In genomic region chr21:42189860-42190491, GRCh38 we compare ENCODE assay signal across 17 cellular contexts. TPM values are rescaled to one million over a fixed set of nuclear protein-coding genes. Genes with fewer than 3 reads are reported as not detected.
DNase-seq lines count a peak whose midpoint lies in the region; ATAC-seq, FAIRE-seq and TF ChIP-seq lines count a peak whose summit lies in the region.
"Had no signal": no experiment of that assay in that cellular context is flagged by ENCODE, and none has a peak within 500 bp of the region (broad histone marks: within the 10 kb centered on the region; RNA-seq: fewer than 3 reads in every experiment).

No MANE protein-coding gene starts in this region.

- peaks cover 8% of the 10 kb centered on the region for H3K27me3 Mint-ChIP-seq in activated CD8-positive, alpha-beta T cell treated with anti-CD3 and anti-CD28 coated beads, Interleukin-2, amount 10 ng/mL, durations not matched to agents 7 days and 5 days (ENCODE audit: low read depth)
- peaks cover 11 to 21% (median 21%) of the 10 kb centered on the region in 3 donors for H3K27me3 Mint-ChIP-seq in immature natural killer cell (ENCODE audit: low read depth in 3 of 3)
- H3K27me3 Mint-ChIP-seq: B cell had no signal

- H3K27ac Mint-ChIP-seq in activated CD8-positive, alpha-beta T cell treated with anti-CD3 and anti-CD28 coated beads, Interleukin-2, amount 10 ng/mL, durations not matched to agents 7 days and 5 days: peak overlapping the region; percentile 47
- H3K27ac Mint-ChIP-seq in immature natural killer cell: peak overlapping the region; percentile 58 to 87 (median 78)

- CTCF ChIA-PET in activated CD8-positive, alpha-beta T cell treated with anti-CD3 and anti-CD28 coated beads, Interleukin-2, amount 10 ng/mL, durations not matched to agents 7 days and 5 days (lab: Charles Lee): interaction anchor here (0.9 to 7.1 kb wide), 9 partner anchors 9 to 69 kb away, joined by 3 to 47 read pairs (median 23); partner anchors contain the start of gene ABCG1

- H3K9me3 Mint-ChIP-seq in activated CD8-positive, alpha-beta T cell treated with anti-CD3 and anti-CD28 coated beads, Interleukin-2, amount 10 ng/mL, durations not matched to agents 7 days and 5 days (ENCODE audit: insufficient read depth): peaks cover 6% of the 10 kb centered on the region
- no peaks in the 10 kb centered on the region for H3K9me3 Mint-ChIP-seq in immature natural killer cell

- H3K27me3 ChIP-seq in upper lobe of left lung: no peaks in the 10 kb centered on the region
- H3K27me3 ChIP-seq: adrenal gland, ovary had no signal

- DNase-seq in stimulated activated CD4-positive, alpha-beta T cell treated with anti-CD3 and anti-CD28 coated beads, Interleukin-1b, Interleukin-23, amount 100 ng/mL, for 48 hours: peak; percentile 47
- no peak for DNase-seq in stimulated activated CD4-positive, alpha-beta T cell treated with anti-CD3 and anti-CD28 coated beads, Interleukin-4, amount 100 ng/mL, for 24 hours
- DNase-seq in activated CD8-positive, alpha-beta T cell treated with anti-CD3 and anti-CD28 coated beads, Interleukin-2, amount 10 ng/mL, durations not matched to agents 7 days and 5 days: peak; percentile 56
- DNase-seq in immature natural killer cell (peak; percentile 70 to 72 (median 70)), upper lobe of left lung (no peak), iPS-NIHi7 (ENCODE audit: extremely low spot score) (no peak), HTR-8/SVneo (ENCODE audit: insufficient read length, low spot score) (no peak)
- DNase-seq: erythroblast, glutamatergic neuron, kidney, NCI-H1694 treated with DMSO at 0.1 percent for 48 hours, ovary had no signal

- H3K4me3 Mint-ChIP-seq in activated CD8-positive, alpha-beta T cell treated with anti-CD3 and anti-CD28 coated beads, Interleukin-2, amount 10 ng/mL, durations not matched to agents 7 days and 5 days: no peak overlapping the region
- peak overlapping the region; percentile 68 to 84 (median 80) for H3K4me3 Mint-ChIP-seq in immature natural killer cell
- H3K4me3 Mint-ChIP-seq: B cell had no signal

- H3K4me1 Mint-ChIP-seq in activated CD8-positive, alpha-beta T cell treated with anti-CD3 and anti-CD28 coated beads, Interleukin-2, amount 10 ng/mL, durations not matched to agents 7 days and 5 days (ENCODE audit: low read depth): peaks cover 94% of the 10 kb centered on the region
- peaks cover 0 to 5% of the 10 kb centered on the region in 2 donors for H3K4me1 Mint-ChIP-seq in immature natural killer cell

- TF ChIP-seq EP300 in upper lobe of left lung (IDR thresholded peaks at IDR 0.05): no peak

- FAIRE-seq in HTR-8/SVneo (lab: Jason Lieb, UNC): no peak
- FAIRE-seq: colon, kidney had no signal

- H3K36me3 Mint-ChIP-seq in activated CD8-positive, alpha-beta T cell treated with anti-CD3 and anti-CD28 coated beads, Interleukin-2, amount 10 ng/mL, durations not matched to agents 7 days and 5 days (ENCODE audit: low read depth): peaks cover 24% of the 10 kb centered on the region
- no peaks in the 10 kb centered on the region for H3K36me3 Mint-ChIP-seq in immature natural killer cell

- no peaks in the 10 kb centered on the region for H3K36me3 ChIP-seq in upper lobe of left lung
- H3K36me3 ChIP-seq: adrenal gland, ovary had no signal

- H3K4me1 ChIP-seq in upper lobe of left lung: peaks cover 20 to 42% (median 25%) of the 10 kb centered on the region in 4 donors

- WGBS in upper lobe of left lung, 2 donors: 85 to 93% methylated on average over 11 of the region's 11 CpGs

- no peak for TF ChIP-seq CTCF in upper lobe of left lung (IDR thresholded peaks at IDR 0.05)

- H3K27ac ChIP-seq in upper lobe of left lung: peak overlapping the region in 3 of 4 donors; percentile 40 to 64 (median 43)
- H3K27ac ChIP-seq: ovary had no signal

- ATAC-seq in activated CD8-positive, alpha-beta T cell treated with anti-CD3 and anti-CD28 coated beads, Interleukin-2, amount 10 ng/mL, durations not matched to agents 7 days and 5 days: peak; percentile 11
- ATAC-seq in upper lobe of left lung (ENCODE audit: low FRiP score in 2 of 2) (no peak), GM18870 (IDR thresholded peaks at IDR 0.05; ENCODE audit: unreplicated experiment) (no peak)

- H3K9me3 ChIP-seq in upper lobe of left lung: no peaks in the 10 kb centered on the region
- H3K9me3 ChIP-seq: adrenal gland, ovary had no signal

- TF ChIP-seq POLR2A in upper lobe of left lung (IDR thresholded peaks at IDR 0.05): no peak

- POLR2A ChIA-PET in activated CD8-positive, alpha-beta T cell treated with anti-CD3 and anti-CD28 coated beads, Interleukin-2, amount 10 ng/mL, durations not matched to agents 7 days and 5 days (lab: Charles Lee): interaction anchor here (1.5 to 4.6 kb wide), 4 partner anchors 30 to 215 kb away, joined by 3 to 31 read pairs (median 18); partner anchors contain the start of gene ABCG1

- no peak overlapping the region for H3K4me3 ChIP-seq in upper lobe of left lung
- H3K4me3 ChIP-seq: adrenal gland, ovary had no signal

RNA-seq across cellular contexts. Expression of gene ABCG1, which starts 29.0 kb away (rescaled TPM):
- total RNA-seq in activated CD8-positive, alpha-beta T cell treated with anti-CD3 and anti-CD28 coated beads, Interleukin-2, amount 10 ng/mL, durations not matched to agents 7 days and 5 days: 1 to 10 TPM; 6.7 to 8.0 TPM
- polyA plus RNA-seq in immature natural killer cell: 10 to 100 TPM in 1 of 3 donors, 1 to 10 TPM in 2; 4.3 to 10.9 (median 8.2) TPM
- total RNA-seq in upper lobe of left lung: 100 to 1,000 TPM in 2 of 6 donors, 10 to 100 TPM in 4; 56.7 to 130 (median 79.8) TPM
- total RNA-seq: RPMI7951 had no signal

Comparison
In these comparisons a context has a peak if more than half of its experiments do, and no peak if none do; other contexts are left out.
1. DNase-seq: peak in stimulated activated CD4-positive, alpha-beta T cell treated with anti-CD3 and anti-CD28 coated beads, Interleukin-1b, Interleukin-23, amount 100 ng/mL, for 48 hours (single experiment), activated CD8-positive, alpha-beta T cell treated with anti-CD3 and anti-CD28 coated beads, Interleukin-2, amount 10 ng/mL, durations not matched to agents 7 days and 5 days (single experiment) and immature natural killer cell (3 of 3); none in stimulated activated CD4-positive, alpha-beta T cell treated with anti-CD3 and anti-CD28 coated beads, Interleukin-4, amount 100 ng/mL, for 24 hours (single experiment), upper lobe of left lung (0 of 2), iPS-NIHi7 (single experiment) and HTR-8/SVneo (single experiment).
2. RNA of gene ABCG1, which starts 29.0 kb away (total RNA-seq): 56.7 to 130 TPM in upper lobe of left lung; 6.7 to 8.0 TPM in activated CD8-positive, alpha-beta T cell treated with anti-CD3 and anti-CD28 coated beads, Interleukin-2, amount 10 ng/mL, durations not matched to agents 7 days and 5 days; every median in the first group is over 4 times any median in the second.